26 cellular contexts compared by ENCODE assay signal in genomic region chr6:95777338-95777737, GRCh38.
"Had no signal": no experiment of that assay in that cellular context is flagged by ENCODE, and none has a peak within 500 bp of the region (broad histone marks: within the 10 kb centered on the region; RNA-seq: fewer than 3 reads in every experiment).

No MANE protein-coding gene starts in this region.

- H3K4me1 ChIP-seq: stomach, suprapubic skin, testis, thyroid gland, tibial artery, tibial nerve, transverse colon, upper lobe of left lung, upper lobe of right lung, uterus, vagina had no signal

- ATAC-seq: stimulated activated effector memory CD8-positive, alpha-beta T cell treated with anti-CD3 and anti-CD28 coated beads, Interleukin-12 subunit alpha, Interleukin-12 subunit beta, amount 100 ng/mL, for 72 hours; stimulated activated memory B cell treated with anti-CD40 and anti-IgM and Interleukin-4, amounts not matched to agents 10 μg/mL and 1 μg/mL and 100 μg/mL, for 72 hours; stimulated activated naive B cell treated with anti-CD40 and anti-IgM and Interleukin-4, amounts not matched to agents 10 μg/mL and 1 μg/mL and 100 μg/mL, for 72 hours; stimulated activated naive CD8-positive, alpha-beta T cell treated with anti-CD3 and anti-CD28 coated beads, Interleukin-15, amount 100 ng/mL, for 72 hours; stimulated activated naive CD8-positive, alpha-beta T cell treated with anti-CD3 and anti-CD28 coated beads, Interleukin-15, Interleukin-2, amounts not matched to agents 100 U/mL and 50 U/mL, for 24 hours; upper lobe of right lung had no signal

- H3K27me3 ChIP-seq: stomach, suprapubic skin, testis, thyroid gland, tibial artery, tibial nerve, transverse colon, upper lobe of left lung, upper lobe of right lung, uterus, vagina had no signal

- H3K4me3 ChIP-seq: stomach, suprapubic skin, testis, thoracic aorta, thyroid gland, tibial artery, tibial nerve, transverse colon, upper lobe of left lung, upper lobe of right lung, uterus, vagina had no signal

- H3K9me3 ChIP-seq: stomach, suprapubic skin, testis, thoracic aorta, thyroid gland, tibial nerve, transverse colon, upper lobe of left lung, upper lobe of right lung, uterus, vagina had no signal

- H3K36me3 ChIP-seq: stomach, suprapubic skin, thoracic aorta, thyroid gland, tibial artery, tibial nerve, transverse colon, upper lobe of left lung, upper lobe of right lung, uterus, vagina had no signal

- H3K27ac ChIP-seq: stomach, suprapubic skin, testis, thoracic aorta, thyroid gland, tibial artery, tibial nerve, transverse colon, upper lobe of left lung, upper lobe of right lung, uterus, vagina had no signal

- DNase-seq: stimulated activated CD4-positive, alpha-beta T cell treated with anti-CD3 and anti-CD28 coated beads, Interleukin-2, amount 100 ng/mL, for 48 hours; stimulated activated CD4-positive, alpha-beta T cell treated with anti-CD3 and anti-CD28 coated beads, Interleukin-4, amount 100 ng/mL, for 1 hour; stimulated activated CD4-positive, alpha-beta T cell treated with anti-CD3 and anti-CD28 coated beads, Interleukin-4, amount 100 ng/mL, for 24 hours; stimulated activated CD4-positive, alpha-beta T cell treated with anti-CD3 and anti-CD28 coated beads, Interleukin-4, amount 100 ng/mL, for 4 hours; stimulated activated CD8-positive, alpha-beta memory T cell treated with anti-CD3 and anti-CD28 coated beads, Interleukin-4, amount 100 ng/mL, for 48 hours; stimulated activated naive B cell treated with anti-CD40 and anti-IgM and Interleukin-4, amounts not matched to agents 10 μg/mL and 1 μg/mL and 100 μg/mL, for 72 hours; stimulated activated naive CD4-positive, alpha-beta T cell; stimulated activated naive CD4-positive, alpha-beta T cell treated with Interleukin-2 at 50 U/mL for 16 hours; stimulated activated naive CD8-positive, alpha-beta T cell treated with anti-CD3 and anti-CD28 coated beads, Interleukin-15, amount 100 ng/mL, for 72 hours; stimulated activated naive CD8-positive, alpha-beta T cell treated with anti-CD3 and anti-CD28 coated beads, Interleukin-15, Interleukin-2, amounts not matched to agents 100 U/mL and 50 U/mL, for 24 hours; stomach; substantia nigra; testis; thyroid gland; tibial artery; transverse colon; trophoblast cell; upper lobe of left lung; upper lobe of right lung; uterus had no signal
